1 cellular context compared by ENCODE assay signal in genomic region chr12:52160200-52160599, GRCh38.
TF ChIP-seq lines count a peak whose summit lies in the region.

No MANE protein-coding gene starts in this region.

TF ChIP-seq in IMR-90, 13 proteins besides CTCF, POLR2A, EP300 and RAD21:
- TF ChIP-seq FOS (IDR thresholded peaks at IDR 0.05; ENCODE audit: low read depth, low read length) (no peak), RCOR1 (IDR thresholded peaks at IDR 0.05; ENCODE audit: insufficient replicate concordance, low read length) (no peak), MAZ (IDR thresholded peaks at IDR 0.05; ENCODE audit: borderline replicate concordance, low read depth, low read length) (no peak)
TF ChIP-seq in IMR-90: peak in this region for 0.
